Comparison of ENCODE assay signal across 15 cellular contexts in the genomic region with DNA sequence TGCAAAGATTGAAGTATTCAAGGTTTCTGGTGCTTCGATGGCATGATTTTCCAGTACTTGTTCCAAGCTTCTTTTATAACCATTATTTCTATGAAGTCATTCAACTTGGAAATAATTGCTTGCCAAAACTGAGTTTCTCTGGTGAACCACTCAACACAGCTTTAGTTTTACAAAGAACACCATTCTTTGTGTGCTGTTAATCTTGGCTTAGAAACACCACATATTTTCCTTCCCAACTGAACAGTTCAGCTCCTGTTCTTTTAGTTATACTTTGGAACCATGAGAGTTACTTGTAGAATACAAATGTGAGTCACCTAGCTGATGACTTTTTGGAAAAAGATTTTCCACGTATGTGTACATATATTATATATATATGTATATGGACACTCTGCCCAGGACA. TPM values are rescaled to one million over a fixed set of nuclear protein-coding genes. Genes with fewer than 3 reads are reported as not detected.
A peak's percentile ranks its signal among the peaks of the same experiment; 100 is the strongest.
DNase-seq lines count a peak whose midpoint lies in the region; ATAC-seq and TF ChIP-seq lines count a peak whose summit lies in the region.
"Had no signal": no experiment of that assay in that cellular context is flagged by ENCODE, and none has a peak within 500 bp of the region (broad histone marks: within the 10 kb centered on the region; RNA-seq: fewer than 3 reads in every experiment).

No MANE protein-coding gene starts in this region.

- ATAC-seq in sciatic nerve (peak; percentile 86), GM21381 (IDR thresholded peaks at IDR 0.05; ENCODE audit: unreplicated experiment) (no peak)
- ATAC-seq: HepG2 had no signal

- in situ Hi-C loops in G401 (cut with HindIII; ENCODE audit: low sequenced_read_pairs): no loop called here
- in situ Hi-C loops in astrocyte of the cerebellum (cut with HindIII; ENCODE audit: low sequenced_read_pairs): no loop called here

- intact Hi-C loops in sciatic nerve (cut with DNase I): no loop called here

- H3K4me3 ChIP-seq in astrocyte of the cerebellum (ENCODE audit: low read depth, low read length): no peak overlapping the region
- H3K4me3 ChIP-seq: MG63 had no signal

- DNase-seq in G401 (ENCODE audit: low spot score) (peak; percentile 1), astrocyte of the cerebellum (ENCODE audit: low read depth) (peak; percentile 59), foreskin melanocyte (peak; percentile 73), sciatic nerve (ENCODE audit: low spot score) (no peak)
- DNase-seq in stimulated activated CD4-positive, alpha-beta T cell treated with anti-CD3 and anti-CD28 coated beads, Interleukin-2, amount 100 ng/mL, for 48 hours: no peak
- DNase-seq in activated CD8-positive, alpha-beta memory T cell treated with anti-CD3 and anti-CD28 coated beads for 24 hours: no peak
- DNase-seq: CD4-positive, CD25-positive, alpha-beta regulatory T cell; H9; MG63; NCI-H1092; NCI-H226; NCI-H526 had no signal

- TF ChIP-seq CTCF in astrocyte of the cerebellum (IDR thresholded peaks at IDR 0.05; ENCODE audit: low read depth, low read length, missing control alignments): no peak

RNA-seq across cellular contexts. Expression of a gene that starts 32.7 kb away (rescaled TPM):
- not detected in 2 replicates for total RNA-seq in G401 (2014; rRNA removed; shearing (Covaris generic))
- total RNA-seq in sciatic nerve: 20.7 TPM
- total RNA-seq: B cell; CD4-positive, CD25-positive, alpha-beta regulatory T cell; HepG2 had no signal

Comparison
In these comparisons a context has a peak if more than half of its experiments do, and no peak if none do; other contexts are left out.
1. DNase-seq: peak in G401 (single experiment), astrocyte of the cerebellum (single experiment) and foreskin melanocyte (single experiment); none in sciatic nerve (single experiment), stimulated activated CD4-positive, alpha-beta T cell treated with anti-CD3 and anti-CD28 coated beads, Interleukin-2, amount 100 ng/mL, for 48 hours (0 of 2) and activated CD8-positive, alpha-beta memory T cell treated with anti-CD3 and anti-CD28 coated beads for 24 hours (single experiment).
2. RNA of a gene that starts 32.7 kb away (total RNA-seq): 20.7 TPM in sciatic nerve (single experiment); not detected in G401; every median in the first group is over 10 times any median in the second.